In genomic region chr3:125383744-125384143, GRCh38 we compare ENCODE assay signal across 17 cellular contexts.
"Had no signal": no experiment of that assay in that cellular context is flagged by ENCODE, and none has a peak within 500 bp of the region (broad histone marks: within the 10 kb centered on the region; RNA-seq: fewer than 3 reads in every experiment).

No MANE protein-coding gene starts in this region.

- H3K9me3 ChIP-seq: left lung, thoracic aorta, upper lobe of right lung had no signal

- H3K27me3 ChIP-seq: brain microvascular endothelial cell, left lung, upper lobe of right lung had no signal

- H3K36me3 ChIP-seq: brain microvascular endothelial cell, left lung, thoracic aorta, upper lobe of right lung had no signal

- ATAC-seq: activated naive CD4-positive, alpha-beta T cell treated with anti-CD3 and anti-CD28 coated beads, Interleukin-2, amount 50 U/mL, for 72 hours; activated T-helper 17 cell treated with anti-CD3 and anti-CD28 coated beads, Interleukin-2, amount 50 U/mL, for 72 hours; foreskin keratinocyte; left lung; natural killer cell; upper lobe of right lung had no signal

- H3K4me3 ChIP-seq: left lung, thoracic aorta, upper lobe of right lung had no signal

- H3K4me1 ChIP-seq: left lung, upper lobe of right lung had no signal

- H3K27ac ChIP-seq: brain microvascular endothelial cell, foreskin keratinocyte, left lung, thoracic aorta, upper lobe of right lung had no signal

- DNase-seq: activated CD4-positive, alpha-beta T cell treated with anti-CD3 and anti-CD28 coated beads for 1 hour; activated T-cell treated with anti-CD3 and anti-CD28 coated beads, Interleukin-2, amount 50 U/mL, for 24 hours; aorta; brain microvascular endothelial cell; central memory CD4-positive, alpha-beta T cell; effector memory CD4-positive, alpha-beta T cell; foreskin keratinocyte; kidney; left lung; natural killer cell; retina; stimulated activated CD4-positive, alpha-beta T cell treated with anti-CD3 and anti-CD28 coated beads, Interleukin-4, amount 100 ng/mL, for 1 hour; stimulated activated naive CD4-positive, alpha-beta T cell; upper lobe of right lung had no signal
